ENCODE assay signal across 2 cellular contexts in the genomic region with DNA sequence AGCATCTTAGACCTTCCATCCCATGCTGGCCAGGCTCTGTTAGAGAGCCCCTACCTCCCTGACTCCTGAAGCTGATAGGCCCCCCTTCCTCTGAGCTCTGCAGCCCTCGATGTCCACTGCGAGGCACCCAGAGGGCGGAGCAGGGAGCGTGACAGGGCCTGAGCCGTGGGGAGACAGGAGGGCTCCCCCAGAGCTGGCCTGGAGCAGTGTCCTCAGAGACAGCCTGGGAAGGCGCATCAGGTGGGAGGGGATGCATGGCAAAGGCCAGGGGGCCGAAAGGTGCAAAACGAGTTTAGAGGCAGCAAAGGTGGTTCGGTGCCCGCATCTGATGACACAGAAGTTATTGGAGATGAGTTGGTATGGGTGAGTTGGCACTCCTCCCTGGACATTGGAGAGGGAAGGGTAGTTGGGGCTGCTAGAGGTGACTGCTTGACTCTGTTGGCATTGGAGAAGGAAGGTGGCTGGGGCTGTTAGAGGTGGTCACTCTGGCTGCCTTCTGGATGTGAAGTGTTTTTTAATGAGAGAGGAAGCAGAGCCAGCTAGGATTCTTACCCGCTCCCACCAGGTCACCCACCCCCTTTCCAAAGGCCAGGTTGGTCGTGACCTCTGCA.
TF ChIP-seq lines count a peak whose summit lies in the region.

No MANE protein-coding gene starts in this region.

TF ChIP-seq in HEK293, 187 proteins besides CTCF, POLR2A, EP300 and RAD21 (continued from another document):
- TF ChIP-seq ZFP41 (tag by site-specific recombination; IDR thresholded peaks at IDR 0.05; ENCODE audit: borderline replicate concordance) (no peak), SCRT2 (tag by site-specific recombination; IDR thresholded peaks at IDR 0.05) (peak; percentile 83), SCRT1 (tag by site-specific recombination; IDR thresholded peaks at IDR 0.05; ENCODE audit: borderline replicate concordance) (0 out of 2 replicates have a peak, but pooled peaks have one; percentile 61), ZNF132 (tag by site-specific recombination; IDR thresholded peaks at IDR 0.05; ENCODE audit: borderline replicate concordance) (no peak), ZNF146 (tag by site-specific recombination; IDR thresholded peaks at IDR 0.05) (no peak), SALL2 (tag by site-specific recombination; IDR thresholded peaks at IDR 0.05; ENCODE audit: borderline replicate concordance) (no peak), ZNF530 (tag by site-specific recombination; IDR thresholded peaks at IDR 0.05; ENCODE audit: low read depth) (no peak), PRDM2 (tag by site-specific recombination; IDR thresholded peaks at IDR 0.05; ENCODE audit: borderline replicate concordance) (no peak), ZBTB7A (tag by site-specific recombination; IDR thresholded peaks at IDR 0.05; ENCODE audit: low read depth) (0 out of 2 replicates have a peak, but pooled peaks have one; percentile 24)
- TF ChIP-seq, protein P1, sequence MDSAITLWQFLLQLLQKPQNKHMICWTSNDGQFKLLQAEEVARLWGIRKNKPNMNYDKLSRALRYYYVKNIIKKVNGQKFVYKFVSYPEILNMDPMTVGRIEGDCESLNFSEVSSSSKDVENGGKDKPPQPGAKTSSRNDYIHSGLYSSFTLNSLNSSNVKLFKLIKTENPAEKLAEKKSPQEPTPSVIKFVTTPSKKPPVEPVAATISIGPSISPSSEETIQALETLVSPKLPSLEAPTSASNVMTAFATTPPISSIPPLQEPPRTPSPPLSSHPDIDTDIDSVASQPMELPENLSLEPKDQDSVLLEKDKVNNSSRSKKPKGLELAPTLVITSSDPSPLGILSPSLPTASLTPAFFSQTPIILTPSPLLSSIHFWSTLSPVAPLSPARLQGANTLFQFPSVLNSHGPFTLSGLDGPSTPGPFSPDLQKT (IDR thresholded peaks at IDR 0.05; ENCODE audit: borderline replicate concordance, low read depth, low read length), result no peak

TF ChIP-seq in GM12878, 131 proteins besides CTCF, POLR2A, EP300 and RAD21 (continued from another document):
- TF ChIP-seq ZNF687 (IDR thresholded peaks at IDR 0.05) (no peak), SUZ12 (IDR thresholded peaks at IDR 0.05; ENCODE audit: unreplicated experiment) (no peak), ESRRA (IDR thresholded peaks at IDR 0.05; ENCODE audit: low read length) (no peak), ASH2L (IDR thresholded peaks at IDR 0.05; ENCODE audit: borderline replicate concordance, low read depth) (no peak), CHD2 (IDR thresholded peaks at IDR 0.05; ENCODE audit: borderline replicate concordance, low read depth, low read length) (no peak), ZBED1 (IDR thresholded peaks at IDR 0.05; ENCODE audit: borderline replicate concordance) (no peak), HDGF (IDR thresholded peaks at IDR 0.05) (no peak), EED (IDR thresholded peaks at IDR 0.05; ENCODE audit: low read depth) (no peak), TCF7 (IDR thresholded peaks at IDR 0.05; ENCODE audit: borderline replicate concordance) (no peak)
- TF ChIP-seq, protein P2, sequence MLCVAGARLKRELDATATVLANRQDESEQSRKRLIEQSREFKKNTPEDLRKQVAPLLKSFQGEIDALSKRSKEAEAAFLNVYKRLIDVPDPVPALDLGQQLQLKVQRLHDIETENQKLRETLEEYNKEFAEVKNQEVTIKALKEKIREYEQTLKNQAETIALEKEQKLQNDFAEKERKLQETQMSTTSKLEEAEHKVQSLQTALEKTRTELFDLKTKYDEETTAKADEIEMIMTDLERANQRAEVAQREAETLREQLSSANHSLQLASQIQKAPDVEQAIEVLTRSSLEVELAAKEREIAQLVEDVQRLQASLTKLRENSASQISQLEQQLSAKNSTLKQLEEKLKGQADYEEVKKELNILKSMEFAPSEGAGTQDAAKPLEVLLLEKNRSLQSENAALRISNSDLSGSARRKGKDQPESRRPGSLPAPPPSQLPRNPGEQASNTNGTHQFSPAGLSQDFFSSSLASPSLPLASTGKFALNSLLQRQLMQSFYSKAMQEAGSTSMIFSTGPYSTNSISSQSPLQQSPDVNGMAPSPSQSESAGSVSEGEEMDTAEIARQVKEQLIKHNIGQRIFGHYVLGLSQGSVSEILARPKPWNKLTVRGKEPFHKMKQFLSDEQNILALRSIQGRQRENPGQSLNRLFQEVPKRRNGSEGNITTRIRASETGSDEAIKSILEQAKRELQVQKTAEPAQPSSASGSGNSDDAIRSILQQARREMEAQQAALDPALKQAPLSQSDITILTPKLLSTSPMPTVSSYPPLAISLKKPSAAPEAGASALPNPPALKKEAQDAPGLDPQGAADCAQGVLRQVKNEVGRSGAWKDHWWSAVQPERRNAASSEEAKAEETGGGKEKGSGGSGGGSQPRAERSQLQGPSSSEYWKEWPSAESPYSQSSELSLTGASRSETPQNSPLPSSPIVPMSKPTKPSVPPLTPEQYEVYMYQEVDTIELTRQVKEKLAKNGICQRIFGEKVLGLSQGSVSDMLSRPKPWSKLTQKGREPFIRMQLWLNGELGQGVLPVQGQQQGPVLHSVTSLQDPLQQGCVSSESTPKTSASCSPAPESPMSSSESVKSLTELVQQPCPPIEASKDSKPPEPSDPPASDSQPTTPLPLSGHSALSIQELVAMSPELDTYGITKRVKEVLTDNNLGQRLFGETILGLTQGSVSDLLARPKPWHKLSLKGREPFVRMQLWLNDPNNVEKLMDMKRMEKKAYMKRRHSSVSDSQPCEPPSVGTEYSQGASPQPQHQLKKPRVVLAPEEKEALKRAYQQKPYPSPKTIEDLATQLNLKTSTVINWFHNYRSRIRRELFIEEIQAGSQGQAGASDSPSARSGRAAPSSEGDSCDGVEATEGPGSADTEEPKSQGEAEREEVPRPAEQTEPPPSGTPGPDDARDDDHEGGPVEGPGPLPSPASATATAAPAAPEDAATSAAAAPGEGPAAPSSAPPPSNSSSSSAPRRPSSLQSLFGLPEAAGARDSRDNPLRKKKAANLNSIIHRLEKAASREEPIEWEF (IDR thresholded peaks at IDR 0.05; ENCODE audit: insufficient replicate concordance, low read depth, low read length), result no peak
